ENCODE assay signal across 8 cellular contexts in the genomic region with DNA sequence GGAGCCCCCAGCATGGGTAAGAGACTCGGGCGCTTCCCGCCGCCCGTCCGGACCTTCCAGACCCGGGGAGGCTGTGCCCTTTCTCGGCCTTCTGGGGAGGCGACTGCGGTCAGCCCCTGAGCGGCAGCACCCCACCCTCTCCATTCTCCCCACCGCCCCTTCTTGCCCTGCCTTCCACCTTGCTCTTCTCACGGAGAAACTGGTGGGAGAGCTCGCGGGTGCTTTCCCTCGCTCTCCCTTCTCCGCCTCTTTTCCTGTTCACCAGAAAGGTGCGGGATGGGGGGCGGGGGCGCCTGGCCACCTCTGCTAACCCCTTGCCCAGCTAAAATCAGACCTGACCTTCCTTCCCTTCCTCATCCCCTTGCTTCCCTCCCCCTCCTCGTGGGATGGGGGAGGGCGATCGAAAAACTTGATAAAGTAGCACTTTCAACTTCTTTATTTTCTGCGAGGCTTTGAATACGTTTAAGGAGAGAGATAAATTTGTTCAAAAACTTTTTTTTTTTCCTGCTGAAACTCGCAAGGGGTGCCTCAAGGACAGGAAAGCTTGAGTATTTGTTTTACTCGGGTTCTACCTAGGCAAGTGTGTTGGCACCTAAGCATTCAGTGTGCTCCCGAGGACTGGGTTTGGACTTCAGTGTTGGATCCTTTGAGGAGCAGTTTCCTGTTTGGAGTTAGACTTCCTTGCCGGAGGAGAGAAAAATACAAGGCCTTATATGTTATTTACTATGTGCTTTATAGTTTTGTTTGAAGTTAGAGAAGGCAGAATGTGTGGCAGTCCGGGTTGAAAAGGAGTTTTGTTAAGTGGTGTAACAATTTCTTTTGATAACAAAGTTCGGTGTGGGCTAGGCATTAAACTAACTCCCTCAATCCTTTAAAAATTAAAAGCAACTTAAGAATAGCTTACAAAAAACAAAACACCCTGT. TPM values are rescaled to one million over a fixed set of nuclear protein-coding genes. Genes with fewer than 3 reads are reported as not detected.
DNase-seq lines count a peak whose midpoint lies in the region; ATAC-seq and TF ChIP-seq lines count a peak whose summit lies in the region.

No MANE protein-coding gene starts in this region.

- H3K27ac ChIP-seq in heart right ventricle = peak overlapping the region; percentile 95 to 99 (median 97)

- ATAC-seq in GM21786 (IDR thresholded peaks at IDR 0.05; ENCODE audit: unreplicated experiment) (peak; percentile 22), heart right ventricle (peak in 6 of 8 donors; percentile 5 to 50 (median 32))
- peak; percentile 52 for ATAC-seq in activated T-helper 17 cell treated with anti-CD3 and anti-CD28 coated beads, Interleukin-2, amount 50 U/mL, for 72 hours (replicated peaks)

- intact Hi-C loops in heart right ventricle (cut with DNase I) = loop anchor here in 6 of 10 donors (2.0 to 10.0 kb wide), 4 partner anchors 40 to 106 kb away; no protein-coding TSS in a partner anchor

- H3K36me3 ChIP-seq in heart right ventricle = no peaks in the 10 kb centered on the region

- no peaks in the 10 kb centered on the region for H3K27me3 Mint-ChIP-seq in activated T-helper 17 cell treated with anti-CD3 and anti-CD28 coated beads, Interleukin-2, amount 50 U/mL, for 72 hours
- no peaks in the 10 kb centered on the region for H3K27me3 Mint-ChIP-seq in progenitor cell of endocrine pancreas

- WGBS in heart right ventricle, 2 donors = 1% methylated on average over 30 to 31 of the region's 31 CpGs

- peak; percentile 63 for DNase-seq in DMS 273 (lab: John Stamatoyannopoulos, UW; ENCODE audit: unreplicated experiment)
- no peak for DNase-seq in DMS 273 treated with DMSO at 0.1 percent for 48 hours (lab: John Stamatoyannopoulos, UW)
- DNase-seq in M059J (ENCODE audit: low read depth) = peak; percentile 69
- no peak for DNase-seq in heart right ventricle
- DNase-seq in progenitor cell of endocrine pancreas (ENCODE audit: low spot score, unreplicated experiment) = no peak
- DNase-seq in stimulated activated CD4-positive, alpha-beta T cell treated with anti-CD3 and anti-CD28 coated beads, Interleukin-4, amount 100 ng/mL, for 24 hours = no peak

- peaks cover 6% of the 10 kb centered on the region for H3K36me3 Mint-ChIP-seq in activated T-helper 17 cell treated with anti-CD3 and anti-CD28 coated beads, Interleukin-2, amount 50 U/mL, for 72 hours (ENCODE audit: low read depth)
- H3K36me3 Mint-ChIP-seq in progenitor cell of endocrine pancreas (ENCODE audit: insufficient read depth) = no peaks in the 10 kb centered on the region

- peak in 2 of 9 donors; percentile 3 for TF ChIP-seq CTCF in heart right ventricle (IDR thresholded peaks at IDR 0.05)
- TF ChIP-seq CTCF in progenitor cell of endocrine pancreas (IDR thresholded peaks at IDR 0.05; ENCODE audit: unreplicated experiment) = no peak

- H3K9me3 ChIP-seq in heart right ventricle = no peaks in the 10 kb centered on the region

- H3K9me3 Mint-ChIP-seq in activated T-helper 17 cell treated with anti-CD3 and anti-CD28 coated beads, Interleukin-2, amount 50 U/mL, for 72 hours = no peaks in the 10 kb centered on the region
- H3K9me3 Mint-ChIP-seq in progenitor cell of endocrine pancreas (ENCODE audit: low read depth) = no peaks in the 10 kb centered on the region

- peak overlapping the region; percentile 99 for H3K27ac Mint-ChIP-seq in activated T-helper 17 cell treated with anti-CD3 and anti-CD28 coated beads, Interleukin-2, amount 50 U/mL, for 72 hours
- H3K27ac Mint-ChIP-seq in progenitor cell of endocrine pancreas = peak overlapping the region; percentile 96

- peak overlapping the region; percentile 33 to 98 (median 90) for H3K4me3 ChIP-seq in heart right ventricle

- peaks cover 16% of the 10 kb centered on the region for H3K4me1 Mint-ChIP-seq in activated T-helper 17 cell treated with anti-CD3 and anti-CD28 coated beads, Interleukin-2, amount 50 U/mL, for 72 hours
- H3K4me1 Mint-ChIP-seq in progenitor cell of endocrine pancreas (ENCODE audit: low read depth) = peaks cover 37% of the 10 kb centered on the region

- no peaks in the 10 kb centered on the region for H3K27me3 ChIP-seq in heart right ventricle

- peaks cover 0 to 65% (median 28%) of the 10 kb centered on the region in 9 donors for H3K4me1 ChIP-seq in heart right ventricle

- peak overlapping the region; percentile 100 for H3K4me3 Mint-ChIP-seq in activated T-helper 17 cell treated with anti-CD3 and anti-CD28 coated beads, Interleukin-2, amount 50 U/mL, for 72 hours
- H3K4me3 Mint-ChIP-seq in progenitor cell of endocrine pancreas (ENCODE audit: low read depth) = peak overlapping the region; percentile 99

RNA-seq across cellular contexts. Expression of gene CD2AP, which starts 0.9 kb away (rescaled TPM):
- total RNA-seq in M059J (2014; rRNA removed; shearing (Covaris generic)) = 28.8 and 33.4 TPM in 2 replicates
- 10 to 100 TPM; 23.2 to 28.8 TPM for total RNA-seq in activated T-helper 17 cell treated with anti-CD3 and anti-CD28 coated beads, Interleukin-2, amount 50 U/mL, for 72 hours
- 10 to 100 TPM in 8 of 10 donors, 1 to 10 TPM in 2; 8.5 to 15.6 (median 10.8) TPM for total RNA-seq in heart right ventricle
- 10 to 100 TPM in 1 of 2 donors, 1 to 10 TPM in 1; 5.8 to 10.8 TPM for polyA plus RNA-seq in heart right ventricle
- 47.7 and 50.6 TPM in 2 replicates for total RNA-seq in progenitor cell of endocrine pancreas

Comparison
In these comparisons a context has a peak if more than half of its experiments do, and no peak if none do; other contexts are left out.
1. DNase-seq: peak in DMS 273 (single experiment) and M059J (single experiment); none in DMS 273 treated with DMSO at 0.1 percent for 48 hours (single experiment), heart right ventricle (0 of 2), progenitor cell of endocrine pancreas (single experiment) and stimulated activated CD4-positive, alpha-beta T cell treated with anti-CD3 and anti-CD28 coated beads, Interleukin-4, amount 100 ng/mL, for 24 hours (single experiment).
2. Peak in every context shown above with its lines, with median percentiles within 50 percentile points of each other: ATAC-seq.